In the genomic region with DNA sequence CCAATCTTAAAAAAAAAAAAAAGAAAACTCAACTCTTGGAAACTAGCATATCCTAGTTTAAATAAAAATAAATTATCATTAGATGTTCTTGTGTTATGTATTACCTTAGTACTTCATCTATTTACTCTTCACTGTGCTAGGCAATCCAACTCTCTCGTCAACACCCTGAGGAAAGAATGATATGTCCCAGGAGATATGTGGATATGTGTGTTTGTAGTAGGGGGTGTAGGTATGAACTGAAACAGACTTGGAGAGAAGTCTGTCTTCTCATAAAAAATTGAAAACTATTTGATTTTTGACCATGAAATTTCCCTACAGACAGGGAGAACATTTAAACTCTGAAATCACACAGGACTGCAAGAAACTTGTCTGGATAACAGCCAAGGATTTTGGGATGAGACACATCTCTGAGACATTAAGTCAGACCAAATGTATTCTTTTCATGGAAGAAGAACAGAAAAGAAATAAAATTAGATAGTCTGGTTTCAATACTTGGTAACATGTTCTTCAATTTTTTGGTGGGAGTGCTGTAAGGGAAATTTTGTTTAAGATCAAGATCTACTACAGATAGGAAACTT, we compare ENCODE assay signal across 18 cellular contexts.
DNase-seq lines count a peak whose midpoint lies in the region; ATAC-seq and TF ChIP-seq lines count a peak whose summit lies in the region.
"Had no signal": no experiment of that assay in that cellular context is flagged by ENCODE, and none has a peak within 500 bp of the region (broad histone marks: within the 10 kb centered on the region; RNA-seq: fewer than 3 reads in every experiment).

No MANE protein-coding gene starts in this region.

- H3K36me3 Mint-ChIP-seq in osteocyte (ENCODE audit: unreplicated experiment): no peaks in the 10 kb centered on the region
- H3K36me3 Mint-ChIP-seq: CD4-positive, CD25-positive, alpha-beta regulatory T cell; CD8-positive, alpha-beta T cell had no signal

- in situ Hi-C loops in brain microvascular endothelial cell (cut with HindIII; ENCODE audit: low pct_ligation_motif_present, low sequenced_read_pairs): no loop called here

- no peaks in the 10 kb centered on the region for H3K27me3 ChIP-seq in brain microvascular endothelial cell (replicated peaks)
- H3K27me3 ChIP-seq: BLaER1 had no signal

- H3K4me3 Mint-ChIP-seq in osteocyte (ENCODE audit: unreplicated experiment): no peak overlapping the region
- H3K4me3 Mint-ChIP-seq: CD4-positive, CD25-positive, alpha-beta regulatory T cell; CD8-positive, alpha-beta T cell; HFFc6 had no signal

- no peak for DNase-seq in SK-N-MC (ENCODE audit: low read depth, low spot score)
- DNase-seq in brain microvascular endothelial cell: peak; percentile 22
- peak; percentile 1 to 7 for DNase-seq in foreskin fibroblast
- DNase-seq in osteocyte (ENCODE audit: extremely low spot score, unreplicated experiment): no peak
- no peak for DNase-seq in NCI-H1048 (lab: John Stamatoyannopoulos, UW)
- DNase-seq in NCI-H524 (lab: John Stamatoyannopoulos, UW): no peak
- DNase-seq: Caco-2; CD4-positive, CD25-positive, alpha-beta regulatory T cell; CD8-positive, alpha-beta T cell; DMS153; DND-41; GOT3; HFFc6 had no signal

- no peaks in the 10 kb centered on the region for H3K36me3 ChIP-seq in SK-N-MC (ENCODE audit: insufficient read depth, low read length)
- H3K36me3 ChIP-seq in brain microvascular endothelial cell (replicated peaks): no peaks in the 10 kb centered on the region
- H3K36me3 ChIP-seq: BLaER1, HAP-1 had no signal

- peak overlapping the region; percentile 72 for H3K27ac Mint-ChIP-seq in osteocyte (ENCODE audit: unreplicated experiment)
- H3K27ac Mint-ChIP-seq: CD4-positive, CD25-positive, alpha-beta regulatory T cell; CD8-positive, alpha-beta T cell; HFFc6 had no signal

- ATAC-seq in GM19463 (IDR thresholded peaks at IDR 0.05; ENCODE audit: unreplicated experiment) (no peak), GM18870 (IDR thresholded peaks at IDR 0.05; ENCODE audit: unreplicated experiment) (no peak)
- ATAC-seq: CD8-positive, alpha-beta T cell had no signal

- TF ChIP-seq CTCF in brain microvascular endothelial cell (IDR thresholded peaks at IDR 0.05; ENCODE audit: low read depth, low read length, missing control alignments) (no peak), foreskin fibroblast (IDR thresholded peaks at IDR 0.05; ENCODE audit: low read depth, low read length) (no peak), osteocyte (IDR thresholded peaks at IDR 0.05) (no peak)

- no peak overlapping the region for H3K9ac ChIP-seq in SK-N-MC (ENCODE audit: insufficient read length)
- H3K9ac ChIP-seq: BLaER1 had no signal

- H3K27ac ChIP-seq in SK-N-MC (peak overlapping the region; percentile 60; the same call in 1 of the 2 replicates), brain microvascular endothelial cell (no peak overlapping the region)
- H3K27ac ChIP-seq: BLaER1, C4-2B had no signal

- H3K9me3 ChIP-seq in SK-N-MC (ENCODE audit: low read depth, low read length): no peaks in the 10 kb centered on the region
- H3K9me3 ChIP-seq: BLaER1, Caco-2, HAP-1 had no signal

- H3K27me3 Mint-ChIP-seq in osteocyte (ENCODE audit: unreplicated experiment): peaks cover 5% of the 10 kb centered on the region
- H3K27me3 Mint-ChIP-seq: CD4-positive, CD25-positive, alpha-beta regulatory T cell had no signal

- H3K9me3 Mint-ChIP-seq in osteocyte (ENCODE audit: unreplicated experiment): no peaks in the 10 kb centered on the region

- H3K4me1 Mint-ChIP-seq in osteocyte (ENCODE audit: unreplicated experiment): peaks cover 20% of the 10 kb centered on the region
- H3K4me1 Mint-ChIP-seq: CD4-positive, CD25-positive, alpha-beta regulatory T cell had no signal

- H3K4me3 ChIP-seq in SK-N-MC (no peak overlapping the region), brain microvascular endothelial cell (ENCODE audit: low read depth, low read length) (no peak overlapping the region), foreskin fibroblast (ENCODE audit: low read depth in 1 of 2, low read length in 2 of 2) (no peak overlapping the region)
- H3K4me3 ChIP-seq: BLaER1, HAP-1 had no signal

Comparison
In these comparisons a context has a peak if more than half of its experiments do, and no peak if none do; other contexts are left out.
1. DNase-seq: peak in brain microvascular endothelial cell (single experiment) and foreskin fibroblast (2 of 2); none in SK-N-MC (single experiment), osteocyte (single experiment), NCI-H1048 (single experiment) and NCI-H524 (0 of 2).